Comparison of ENCODE assay signal across 1 cellular context in the genomic region with DNA sequence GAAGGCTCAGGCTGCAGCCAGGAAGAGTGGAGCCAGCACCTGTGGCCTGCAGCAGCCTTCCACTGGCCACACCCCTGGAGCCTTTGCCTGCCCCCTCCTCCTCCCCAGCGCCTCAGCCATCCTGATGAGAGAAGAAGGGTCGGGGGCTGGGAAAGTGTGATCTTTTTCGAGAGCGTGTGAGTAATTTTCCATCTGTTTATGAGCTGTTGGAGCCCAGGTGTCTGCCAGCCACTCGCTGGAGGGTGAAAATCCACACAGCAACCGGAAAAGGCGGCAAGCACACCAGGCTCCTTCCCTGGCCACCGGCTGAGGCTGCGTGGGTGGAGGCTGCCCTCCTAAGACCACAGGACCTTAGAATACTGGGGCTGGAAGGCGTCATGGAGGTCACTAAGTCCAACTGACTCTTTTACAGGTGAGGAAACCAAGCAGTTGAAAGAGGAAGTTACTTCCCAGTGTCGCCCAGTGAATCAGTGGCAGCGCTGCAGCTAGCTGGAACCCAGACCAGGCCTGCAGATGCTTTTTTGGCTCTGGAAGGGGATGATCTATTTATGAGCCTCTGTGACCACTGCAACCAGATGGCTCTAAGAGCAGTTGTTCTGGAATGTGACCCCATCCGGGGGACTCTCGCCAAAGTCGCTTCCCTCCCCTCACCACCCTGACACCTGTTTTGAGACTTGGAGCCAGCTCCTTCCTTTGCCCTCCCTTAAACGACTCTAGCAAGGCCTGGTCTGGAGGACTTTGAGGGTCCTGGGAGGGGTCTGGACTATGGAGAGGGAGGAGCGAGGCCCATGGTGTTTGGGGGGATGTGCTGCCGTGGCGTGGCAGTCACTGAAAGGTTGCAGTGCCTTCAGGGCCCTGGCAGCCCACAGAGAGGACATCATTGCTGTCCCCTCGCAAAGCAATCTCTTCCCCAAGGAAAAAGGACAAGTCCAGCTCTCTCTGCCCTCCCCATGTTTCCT.
TF ChIP-seq lines count a peak whose summit lies in the region.

No MANE protein-coding gene starts in this region.

TF ChIP-seq in H1, 55 proteins besides CTCF, POLR2A, EP300 and RAD21 (continued from another document):
- TF ChIP-seq, protein P1, sequence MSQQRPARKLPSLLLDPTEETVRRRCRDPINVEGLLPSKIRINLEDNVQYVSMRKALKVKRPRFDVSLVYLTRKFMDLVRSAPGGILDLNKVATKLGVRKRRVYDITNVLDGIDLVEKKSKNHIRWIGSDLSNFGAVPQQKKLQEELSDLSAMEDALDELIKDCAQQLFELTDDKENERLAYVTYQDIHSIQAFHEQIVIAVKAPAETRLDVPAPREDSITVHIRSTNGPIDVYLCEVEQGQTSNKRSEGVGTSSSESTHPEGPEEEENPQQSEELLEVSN (IDR thresholded peaks at IDR 0.05): peak; percentile 33; the same call in 1 of the 2 replicates
- no peak for TF ChIP-seq PHF8 (conservative IDR thresholded peaks at IDR 0.05; ENCODE audit: low read depth, low read length)
- no peak for TF ChIP-seq FOSL1 (IDR thresholded peaks at IDR 0.05; ENCODE audit: insufficient read depth, low read depth, low read length)
- TF ChIP-seq, protein P2, sequence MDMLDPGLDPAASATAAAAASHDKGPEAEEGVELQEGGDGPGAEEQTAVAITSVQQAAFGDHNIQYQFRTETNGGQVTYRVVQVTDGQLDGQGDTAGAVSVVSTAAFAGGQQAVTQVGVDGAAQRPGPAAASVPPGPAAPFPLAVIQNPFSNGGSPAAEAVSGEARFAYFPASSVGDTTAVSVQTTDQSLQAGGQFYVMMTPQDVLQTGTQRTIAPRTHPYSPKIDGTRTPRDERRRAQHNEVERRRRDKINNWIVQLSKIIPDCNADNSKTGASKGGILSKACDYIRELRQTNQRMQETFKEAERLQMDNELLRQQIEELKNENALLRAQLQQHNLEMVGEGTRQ (IDR thresholded peaks at IDR 0.05; ENCODE audit: low read length): no peak
- TF ChIP-seq ASH2L (IDR thresholded peaks at IDR 0.05; ENCODE audit: low read length): no peak
